ENCODE assay signal across 4 cellular contexts in the genomic region with DNA sequence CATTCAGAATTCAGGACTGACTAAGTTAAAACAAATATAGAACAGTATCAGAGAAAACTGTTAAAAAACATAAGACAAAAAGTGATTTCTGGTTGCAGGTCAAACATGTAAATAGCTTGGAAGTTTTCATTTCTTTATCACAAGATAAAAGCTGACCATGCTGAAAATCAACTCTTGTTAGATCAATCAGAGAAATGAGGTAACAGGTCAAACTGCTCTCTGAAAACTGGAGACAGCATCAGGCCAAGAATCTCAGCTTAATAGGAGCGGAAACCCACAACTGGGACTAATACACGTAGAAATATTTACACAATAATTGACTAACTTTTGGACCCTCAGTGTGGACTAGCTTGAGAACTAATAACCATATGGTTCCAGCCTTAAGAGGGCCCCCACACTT.
TF ChIP-seq lines count a peak whose summit lies in the region.

No MANE protein-coding gene starts in this region.

TF ChIP-seq in HCT116, 20 proteins besides CTCF, POLR2A, EP300 and RAD21 (continues in another document):
- no peak for TF ChIP-seq SP1 (IDR thresholded peaks at IDR 0.05; ENCODE audit: low read depth)
- TF ChIP-seq, protein P1, sequence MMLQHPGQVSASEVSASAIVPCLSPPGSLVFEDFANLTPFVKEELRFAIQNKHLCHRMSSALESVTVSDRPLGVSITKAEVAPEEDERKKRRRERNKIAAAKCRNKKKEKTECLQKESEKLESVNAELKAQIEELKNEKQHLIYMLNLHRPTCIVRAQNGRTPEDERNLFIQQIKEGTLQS (IDR thresholded peaks at IDR 0.05) = no peak
- TF ChIP-seq EZH2 (IDR thresholded peaks at IDR 0.05) = no peak
- TF ChIP-seq FOSL1 (IDR thresholded peaks at IDR 0.05; ENCODE audit: low read depth) = no peak
- no peak for TF ChIP-seq EGR1 (IDR thresholded peaks at IDR 0.05; ENCODE audit: low read depth)
- TF ChIP-seq ZNF274 (IDR thresholded peaks at IDR 0.05; ENCODE audit: low read depth, low read length) = no peak
- no peak for TF ChIP-seq CBX3 (IDR thresholded peaks at IDR 0.05; ENCODE audit: low read depth)
- no peak for TF ChIP-seq YY1 (IDR thresholded peaks at IDR 0.05; ENCODE audit: extremely low read depth, insufficient replicate concordance, low read depth, low read length)
- TF ChIP-seq, protein P2, sequence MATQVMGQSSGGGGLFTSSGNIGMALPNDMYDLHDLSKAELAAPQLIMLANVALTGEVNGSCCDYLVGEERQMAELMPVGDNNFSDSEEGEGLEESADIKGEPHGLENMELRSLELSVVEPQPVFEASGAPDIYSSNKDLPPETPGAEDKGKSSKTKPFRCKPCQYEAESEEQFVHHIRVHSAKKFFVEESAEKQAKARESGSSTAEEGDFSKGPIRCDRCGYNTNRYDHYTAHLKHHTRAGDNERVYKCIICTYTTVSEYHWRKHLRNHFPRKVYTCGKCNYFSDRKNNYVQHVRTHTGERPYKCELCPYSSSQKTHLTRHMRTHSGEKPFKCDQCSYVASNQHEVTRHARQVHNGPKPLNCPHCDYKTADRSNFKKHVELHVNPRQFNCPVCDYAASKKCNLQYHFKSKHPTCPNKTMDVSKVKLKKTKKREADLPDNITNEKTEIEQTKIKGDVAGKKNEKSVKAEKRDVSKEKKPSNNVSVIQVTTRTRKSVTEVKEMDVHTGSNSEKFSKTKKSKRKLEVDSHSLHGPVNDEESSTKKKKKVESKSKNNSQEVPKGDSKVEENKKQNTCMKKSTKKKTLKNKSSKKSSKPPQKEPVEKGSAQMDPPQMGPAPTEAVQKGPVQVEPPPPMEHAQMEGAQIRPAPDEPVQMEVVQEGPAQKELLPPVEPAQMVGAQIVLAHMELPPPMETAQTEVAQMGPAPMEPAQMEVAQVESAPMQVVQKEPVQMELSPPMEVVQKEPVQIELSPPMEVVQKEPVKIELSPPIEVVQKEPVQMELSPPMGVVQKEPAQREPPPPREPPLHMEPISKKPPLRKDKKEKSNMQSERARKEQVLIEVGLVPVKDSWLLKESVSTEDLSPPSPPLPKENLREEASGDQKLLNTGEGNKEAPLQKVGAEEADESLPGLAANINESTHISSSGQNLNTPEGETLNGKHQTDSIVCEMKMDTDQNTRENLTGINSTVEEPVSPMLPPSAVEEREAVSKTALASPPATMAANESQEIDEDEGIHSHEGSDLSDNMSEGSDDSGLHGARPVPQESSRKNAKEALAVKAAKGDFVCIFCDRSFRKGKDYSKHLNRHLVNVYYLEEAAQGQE (IDR thresholded peaks at IDR 0.05; ENCODE audit: low read depth) = no peak
- TF ChIP-seq, protein P3, sequence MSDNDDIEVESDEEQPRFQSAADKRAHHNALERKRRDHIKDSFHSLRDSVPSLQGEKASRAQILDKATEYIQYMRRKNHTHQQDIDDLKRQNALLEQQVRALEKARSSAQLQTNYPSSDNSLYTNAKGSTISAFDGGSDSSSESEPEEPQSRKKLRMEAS (IDR thresholded peaks at IDR 0.05) = no peak
- no peak for TF ChIP-seq CEBPB (IDR thresholded peaks at IDR 0.05; ENCODE audit: low read depth)
- TF ChIP-seq ELF1 (IDR thresholded peaks at IDR 0.05; ENCODE audit: borderline replicate concordance, low read depth) = no peak

TF ChIP-seq in K562, 482 proteins besides CTCF, POLR2A, EP300 and RAD21:
- TF ChIP-seq EZH2 (IDR thresholded peaks at IDR 0.05; ENCODE audit: borderline replicate concordance, low read depth, low read length) (no peak), ZNF316 (IDR thresholded peaks at IDR 0.05) (peak; percentile 10; the same call in 1 of the 2 replicates)

TF ChIP-seq in HepG2, 621 proteins besides CTCF, POLR2A, EP300 and RAD21:
- TF ChIP-seq MAFK (conservative IDR thresholded peaks at IDR 0.05 in 1 of 2, IDR thresholded peaks at IDR 0.05 in 1 of 2; ENCODE audit: low read length in 2 of 2) (peak; percentile 25 to 46; a peak in 2 of 4 replicates), NAIF1 (CRISPR knock-in tag; IDR thresholded peaks at IDR 0.05; ENCODE audit: borderline replicate concordance) (no peak)

TF ChIP-seq in HEK293T, 16 proteins besides CTCF, POLR2A, EP300 and RAD21:
- TF ChIP-seq L3MBTL2 (conservative IDR thresholded peaks at IDR 0.05) (no peak), ELF4 (IDR thresholded peaks at IDR 0.05) (no peak), SUZ12 (IDR thresholded peaks at IDR 0.05) (no peak), SP1 (IDR thresholded peaks at IDR 0.05) (no peak), ZNF384 (IDR thresholded peaks at IDR 0.05) (no peak), FOXA1 (IDR thresholded peaks at IDR 0.05) (no peak), FOXM1 (IDR thresholded peaks at IDR 0.05; ENCODE audit: borderline replicate concordance) (no peak), LEF1 (IDR thresholded peaks at IDR 0.05; ENCODE audit: borderline replicate concordance) (no peak)
